11 cellular contexts compared by ENCODE assay signal in genomic region chr15:92989469-92989868, GRCh38.
DNase-seq lines count a peak whose midpoint lies in the region; ATAC-seq and TF ChIP-seq lines count a peak whose summit lies in the region.
"Had no signal": no experiment of that assay in that cellular context is flagged by ENCODE, and none has a peak within 500 bp of the region (broad histone marks: within the 10 kb centered on the region; RNA-seq: fewer than 3 reads in every experiment).

No MANE protein-coding gene starts in this region.

- H3K79me2 ChIP-seq in neural progenitor cell (ENCODE audit: low read depth) = peaks cover 68% of the 10 kb centered on the region

- H3K4me1 Mint-ChIP-seq in neural progenitor cell = peaks cover 12% of the 10 kb centered on the region

- no peaks in the 10 kb centered on the region for H3K4me1 ChIP-seq in neural progenitor cell

- no peak overlapping the region for H3K4me3 ChIP-seq in neural progenitor cell

- H3K9me3 ChIP-seq in neural progenitor cell (ENCODE audit: low read depth) = no peaks in the 10 kb centered on the region
- H3K9me3 ChIP-seq: neutrophil had no signal

- peaks cover 83% of the 10 kb centered on the region for H3K36me3 ChIP-seq in neural progenitor cell

- peak overlapping the region; percentile 4 for H3K27ac Mint-ChIP-seq in neural progenitor cell

- H3K4me2 ChIP-seq in neural progenitor cell = no peak overlapping the region

- H3K9me3 Mint-ChIP-seq in neural progenitor cell = no peaks in the 10 kb centered on the region

- H3K27me3 ChIP-seq in neural progenitor cell = no peaks in the 10 kb centered on the region
- H3K27me3 ChIP-seq: neutrophil had no signal

- intact Hi-C loops in posterior cingulate gyrus (cut with DNase I) = no loop called here

- peak overlapping the region; percentile 25 for H3K27ac ChIP-seq in neural progenitor cell
- H3K27ac ChIP-seq: neutrophil had no signal

- no peak overlapping the region for H2AFZ ChIP-seq in neural progenitor cell (replicated peaks)

- H3K27me3 Mint-ChIP-seq in neural progenitor cell (ENCODE audit: insufficient read depth, low read depth) = no peaks in the 10 kb centered on the region

- H3K4me3 Mint-ChIP-seq in neural progenitor cell = no peak overlapping the region

- DNase-seq in SIG-M5 treated with dmso at 0.1 percent for 504 hours (lab: John Stamatoyannopoulos, UW; ENCODE audit: unreplicated experiment) = peak; percentile 30
- no peak for DNase-seq in SIG-M5 (lab: John Stamatoyannopoulos, UW)
- no peak for DNase-seq in neural progenitor cell (ENCODE audit: low spot score)
- DNase-seq in NCI-H2107 (lab: John Stamatoyannopoulos, UW) = no peak
- DNase-seq in posterior cingulate gyrus = no peak
- no peak for DNase-seq in NCI-H748 treated with DMSO at 0.1 percent for 48 hours (lab: John Stamatoyannopoulos, UW)
- DNase-seq: EL, Right ventricle myocardium superior had no signal

- H3K36me3 Mint-ChIP-seq in neural progenitor cell = peaks cover 44% of the 10 kb centered on the region

- TF ChIP-seq CTCF in neural progenitor cell (IDR thresholded peaks at IDR 0.05) = no peak

- peaks cover 65% of the 10 kb centered on the region for H3F3A ChIP-seq in neural progenitor cell (ENCODE audit: low read depth)

- ATAC-seq in GM21576 (IDR thresholded peaks at IDR 0.05; ENCODE audit: unreplicated experiment) (peak; percentile 53), HG03469 (IDR thresholded peaks at IDR 0.05; ENCODE audit: unreplicated experiment) (peak; percentile 88)

- H3K9ac ChIP-seq in neural progenitor cell = no peak overlapping the region

- H4K20me1 ChIP-seq in neural progenitor cell (ENCODE audit: low read depth) = peaks cover 66% of the 10 kb centered on the region
